35 cellular contexts compared by ENCODE assay signal in the genomic region with DNA sequence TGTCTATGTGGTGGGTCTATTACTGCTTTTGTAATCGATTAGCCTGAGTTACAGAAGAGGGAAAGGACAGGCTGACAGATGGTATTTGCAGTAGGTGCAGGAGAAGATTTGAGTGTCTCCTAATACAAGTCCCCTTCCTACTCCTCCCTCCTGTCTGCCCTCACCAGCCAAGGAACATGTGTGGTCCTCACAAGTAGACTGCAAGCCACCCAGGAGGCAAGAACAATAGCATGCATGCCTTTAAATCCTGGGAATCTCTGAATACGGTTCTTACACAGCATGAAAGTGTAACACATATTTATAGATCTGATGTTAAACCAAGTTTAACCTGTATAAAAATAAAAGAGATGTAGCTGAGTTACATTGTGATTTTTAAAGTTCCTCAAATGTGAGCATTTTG.
"Had no signal": no experiment of that assay in that cellular context is flagged by ENCODE, and none has a peak within 500 bp of the region (broad histone marks: within the 10 kb centered on the region; RNA-seq: fewer than 3 reads in every experiment).

No MANE protein-coding gene starts in this region.

- H3K36me3 ChIP-seq: ascending aorta, cardiac muscle cell had no signal

- DNase-seq: activated B cell treated with CpG ODN at 0.5 μM for 24 hours; activated CD4-positive, alpha-beta memory T cell treated with anti-CD3 and anti-CD28 coated beads for 36 hours; activated CD4-positive, alpha-beta T cell treated with anti-CD3 and anti-CD28 coated beads for 4 hours; activated CD4-positive, alpha-beta T cell treated with anti-CD3 and anti-CD28 coated beads, Interleukin-2, amount 10 ng/mL, durations not matched to agents 24 days and 14 days; activated CD4-positive, alpha-beta T cell treated with anti-CD3 and anti-CD28 coated beads, Interleukin-2, amount 50 U/mL, for 1 hour; activated CD4-positive, alpha-beta T cell treated with anti-CD3 and anti-CD28 coated beads, Interleukin-2, amount 50 U/mL, for 4 hours; activated CD4-positive, CD25-positive, alpha-beta regulatory T cell treated with anti-CD3 and anti-CD28 coated beads, Interleukin-2, amount 50 U/mL, for 72 hours; activated CD8-positive, alpha-beta memory T cell treated with anti-CD3 and anti-CD28 coated beads, Interleukin-2, amount 50 U/mL, for 4 hours; activated CD8-positive, alpha-beta T cell treated with anti-CD3 and anti-CD28 coated beads for 36 hours; activated effector memory CD4-positive, alpha-beta T cell treated with Interleukin-2 at 50 U/mL for 16 hours; activated gamma-delta T cell; activated naive CD4-positive, alpha-beta T cell treated with anti-CD3 and anti-CD28 coated beads, Interleukin-2, amount 10 ng/mL, durations not matched to agents 7 days and 5 days; activated naive CD4-positive, alpha-beta T cell treated with Interleukin-2 at 50 U/mL for 16 hours; activated naive CD8-positive, alpha-beta T cell treated with anti-CD3 and anti-CD28 coated beads, Interleukin-2, amount 10 ng/mL, durations not matched to agents 7 days and 5 days; activated naive CD8-positive, alpha-beta T cell treated with anti-CD3 and anti-CD28 coated beads, Interleukin-2, amount 50 U/mL, for 24 hours; activated T-cell treated with anti-CD3 and anti-CD28 coated beads for 4 hours; activated T-cell treated with anti-CD3 and anti-CD28 coated beads, Interleukin-2, amount 50 U/mL, for 24 hours; activated T-cell treated with anti-CD3 and anti-CD28 coated beads, Interleukin-2, amount 50 U/mL, for 48 hours; amygdala; anterior cingulate cortex; caudate nucleus; cerebellar nuclear complex; T-helper 1 cell; T-helper 2 cell; T-helper 9 cell had no signal

- H3K36me3 Mint-ChIP-seq: activated CD4-positive, alpha-beta memory T cell treated with anti-CD3 and anti-CD28 coated beads for 36 hours; activated naive CD4-positive, alpha-beta T cell treated with anti-CD3 and anti-CD28 coated beads, Interleukin-2, amount 10 ng/mL, durations not matched to agents 7 days and 5 days; activated naive CD4-positive, alpha-beta T cell treated with anti-CD3 and anti-CD28 coated beads, Interleukin-2, amount 50 U/mL, for 24 hours; activated naive CD8-positive, alpha-beta T cell; activated naive CD8-positive, alpha-beta T cell treated with anti-CD3 and anti-CD28 coated beads, Interleukin-2, amount 10 ng/mL, durations not matched to agents 7 days and 5 days; brain had no signal

- H3K4me1 Mint-ChIP-seq: activated B cell treated with CpG ODN at 0.5 μM for 24 hours; activated CD4-positive, alpha-beta T cell treated with anti-CD3 and anti-CD28 coated beads, Interleukin-2, amount 10 ng/mL, durations not matched to agents 24 days and 14 days; activated naive CD4-positive, alpha-beta T cell treated with anti-CD3 and anti-CD28 coated beads, Interleukin-2, amount 10 ng/mL, durations not matched to agents 7 days and 5 days; activated naive CD4-positive, alpha-beta T cell treated with anti-CD3 and anti-CD28 coated beads, Interleukin-2, amount 50 U/mL, for 24 hours; activated naive CD8-positive, alpha-beta T cell treated with anti-CD3 and anti-CD28 coated beads, Interleukin-2, amount 10 ng/mL, durations not matched to agents 7 days and 5 days; activated naive CD8-positive, alpha-beta T cell treated with anti-CD3 and anti-CD28 coated beads, Interleukin-2, amount 50 U/mL, for 24 hours; brain; central memory CD8-positive, alpha-beta T cell had no signal

- H3K4me3 ChIP-seq: ascending aorta, cardiac muscle cell had no signal

- H3K9me3 ChIP-seq: ascending aorta had no signal

- H3K9me3 Mint-ChIP-seq: activated B cell treated with CpG ODN at 0.5 μM for 24 hours; activated CD4-positive, alpha-beta memory T cell treated with anti-CD3 and anti-CD28 coated beads for 36 hours; activated CD4-positive, alpha-beta T cell treated with anti-CD3 and anti-CD28 coated beads, Interleukin-2, amount 10 ng/mL, durations not matched to agents 24 days and 14 days; activated CD8-positive, alpha-beta T cell treated with anti-CD3 and anti-CD28 coated beads for 36 hours; activated naive CD4-positive, alpha-beta T cell treated with anti-CD3 and anti-CD28 coated beads, Interleukin-2, amount 10 ng/mL, durations not matched to agents 7 days and 5 days; activated naive CD4-positive, alpha-beta T cell treated with anti-CD3 and anti-CD28 coated beads, Interleukin-2, amount 50 U/mL, for 24 hours; activated naive CD8-positive, alpha-beta T cell treated with anti-CD3 and anti-CD28 coated beads, Interleukin-2, amount 10 ng/mL, durations not matched to agents 7 days and 5 days; activated naive CD8-positive, alpha-beta T cell treated with anti-CD3 and anti-CD28 coated beads, Interleukin-2, amount 50 U/mL, for 24 hours; activated T-cell treated with anti-CD3 and anti-CD28 coated beads, Interleukin-2, amount 50 U/mL, for 24 hours; activated T-helper 2 cell treated with anti-CD3 and anti-CD28 coated beads, Interferon-gamma antibody, Interleukin-2, Interleukin-4, amounts not matched to agents 10 μg/mL and 5 μg/mL and 100 μg/mL, durations not matched to agents 14 hours and 24 hours and 36 hours; brain; central memory CD8-positive, alpha-beta T cell; T-helper 1 cell treated with Interleukin-12 subunit alpha and Interleukin-12 subunit beta and Interleukin-4 antibody, amounts not matched to agents 30 μg/mL and 1 μg/mL, for 36 hours; T-helper 2 cell treated with Interferon-gamma antibody and Interleukin-4, amounts not matched to agents 5 μg/mL and 100 μg/mL, for 36 hours had no signal

- H3K4me3 Mint-ChIP-seq: activated B cell treated with CpG ODN at 0.5 μM for 24 hours; activated CD4-positive, alpha-beta memory T cell treated with anti-CD3 and anti-CD28 coated beads for 36 hours; activated CD4-positive, alpha-beta T cell treated with anti-CD3 and anti-CD28 coated beads, Interleukin-2, amount 10 ng/mL, durations not matched to agents 24 days and 14 days; activated CD8-positive, alpha-beta T cell treated with anti-CD3 and anti-CD28 coated beads for 36 hours; activated naive CD4-positive, alpha-beta T cell treated with anti-CD3 and anti-CD28 coated beads, Interleukin-2, amount 10 ng/mL, durations not matched to agents 7 days and 5 days; activated naive CD4-positive, alpha-beta T cell treated with anti-CD3 and anti-CD28 coated beads, Interleukin-2, amount 50 U/mL, for 24 hours; activated naive CD8-positive, alpha-beta T cell; activated naive CD8-positive, alpha-beta T cell treated with anti-CD3 and anti-CD28 coated beads, Interleukin-2, amount 10 ng/mL, durations not matched to agents 7 days and 5 days; activated naive CD8-positive, alpha-beta T cell treated with anti-CD3 and anti-CD28 coated beads, Interleukin-2, amount 50 U/mL, for 24 hours; activated T-cell treated with anti-CD3 and anti-CD28 coated beads, Interleukin-2, amount 50 U/mL, for 24 hours; brain; central memory CD8-positive, alpha-beta T cell; T-helper 1 cell treated with Interleukin-12 subunit alpha and Interleukin-12 subunit beta and Interleukin-4 antibody, amounts not matched to agents 30 μg/mL and 1 μg/mL, for 36 hours; T-helper 2 cell treated with Interferon-gamma antibody and Interleukin-4, amounts not matched to agents 5 μg/mL and 100 μg/mL, for 36 hours had no signal

- H3K27me3 ChIP-seq: ascending aorta, cardiac muscle cell had no signal

- H3K27ac ChIP-seq: ascending aorta, cardiac muscle cell, VCaP had no signal

- H3K4me1 ChIP-seq: ascending aorta had no signal

- H3K27ac Mint-ChIP-seq: activated B cell treated with CpG ODN at 0.5 μM for 24 hours; activated CD4-positive, alpha-beta memory T cell treated with anti-CD3 and anti-CD28 coated beads for 36 hours; activated CD4-positive, alpha-beta T cell treated with anti-CD3 and anti-CD28 coated beads, Interleukin-2, amount 10 ng/mL, durations not matched to agents 24 days and 14 days; activated CD8-positive, alpha-beta T cell treated with anti-CD3 and anti-CD28 coated beads for 36 hours; activated naive CD4-positive, alpha-beta T cell treated with anti-CD3 and anti-CD28 coated beads, Interleukin-2, amount 10 ng/mL, durations not matched to agents 7 days and 5 days; activated naive CD4-positive, alpha-beta T cell treated with anti-CD3 and anti-CD28 coated beads, Interleukin-2, amount 50 U/mL, for 24 hours; activated naive CD8-positive, alpha-beta T cell; activated naive CD8-positive, alpha-beta T cell treated with anti-CD3 and anti-CD28 coated beads, Interleukin-2, amount 10 ng/mL, durations not matched to agents 7 days and 5 days; activated naive CD8-positive, alpha-beta T cell treated with anti-CD3 and anti-CD28 coated beads, Interleukin-2, amount 50 U/mL, for 24 hours; activated T-cell treated with anti-CD3 and anti-CD28 coated beads, Interleukin-2, amount 50 U/mL, for 24 hours; activated T-helper 2 cell treated with anti-CD3 and anti-CD28 coated beads, Interferon-gamma antibody, Interleukin-2, Interleukin-4, amounts not matched to agents 10 μg/mL and 5 μg/mL and 100 μg/mL, durations not matched to agents 14 hours and 24 hours and 36 hours; brain; T-helper 1 cell treated with Interleukin-12 subunit alpha and Interleukin-12 subunit beta and Interleukin-4 antibody, amounts not matched to agents 30 μg/mL and 1 μg/mL, for 36 hours; T-helper 2 cell treated with Interferon-gamma antibody and Interleukin-4, amounts not matched to agents 5 μg/mL and 100 μg/mL, for 36 hours had no signal
